In genomic region chr5:128695791-128696520, GRCh38 we compare ENCODE assay signal across 12 cellular contexts.
DNase-seq lines count a peak whose midpoint lies in the region; ATAC-seq and TF ChIP-seq lines count a peak whose summit lies in the region.
"Had no signal": no experiment of that assay in that cellular context is flagged by ENCODE, and none has a peak within 500 bp of the region (broad histone marks: within the 10 kb centered on the region; RNA-seq: fewer than 3 reads in every experiment).

No MANE protein-coding gene starts in this region.

- H3K4me2 ChIP-seq in DOHH2 (ENCODE audit: low read length) (no peak overlapping the region), IMR-90 (ENCODE audit: low read depth, low read length) (no peak overlapping the region), mammary epithelial cell (ENCODE audit: insufficient read depth, low read depth, low read length) (no peak overlapping the region), mesendoderm (ENCODE audit: low read length) (no peak overlapping the region)

- H2BK120ac ChIP-seq in IMR-90 (ENCODE audit: low read depth, low read length) (no peak overlapping the region), mesendoderm (ENCODE audit: low read depth, low read length) (no peak overlapping the region)

- no peak for TF ChIP-seq RAD21 in IMR-90 (IDR thresholded peaks at IDR 0.05; ENCODE audit: low read length)

- H2BK5ac ChIP-seq in IMR-90 (ENCODE audit: low read depth, low read length, poor library complexity, severe bottlenecking) = no peak overlapping the region
- no peak overlapping the region for H2BK5ac ChIP-seq in mesendoderm (ENCODE audit: low read length)

- WGBS in IMR-90 (ENCODE audit: extremely low coverage in 2 of 2, insufficient read length in 1 of 2), 2 experiments = no CpG with 5 or more reads among the region's 1 CpG
- WGBS in mammary epithelial cell (ENCODE audit: low coverage, missing lambda C conversion rate) = 85% methylated on average over 1 of the region's 1 CpG
- WGBS in mesendoderm (ENCODE audit: extremely low coverage, insufficient coverage, low lambda C conversion rate) = no CpG with 5 or more reads among the region's 1 CpG

- H2AK9ac ChIP-seq in IMR-90 (replicated peaks; ENCODE audit: low read depth, low read length, poor library complexity) = no peak overlapping the region

- H3K9me1 ChIP-seq in IMR-90 (ENCODE audit: insufficient read depth, low read length) = no peaks in the 10 kb centered on the region

- no peaks in the 10 kb centered on the region for H3K27me3 ChIP-seq in DOHH2 (ENCODE audit: control insufficient read depth, low read length)
- no peaks in the 10 kb centered on the region for H3K27me3 ChIP-seq in IMR-90 (ENCODE audit: control insufficient read depth, insufficient read depth, low read length)
- no peaks in the 10 kb centered on the region for H3K27me3 ChIP-seq in mammary epithelial cell (ENCODE audit: insufficient read depth, low read length)
- H3K27me3 ChIP-seq in mesendoderm (ENCODE audit: insufficient read depth, low read length, poor library complexity) = no peaks in the 10 kb centered on the region
- H3K27me3 ChIP-seq: left lung had no signal

- H3K9me3 ChIP-seq in DOHH2 (ENCODE audit: control insufficient read depth, insufficient read depth, low read length) = no peaks in the 10 kb centered on the region
- H3K9me3 ChIP-seq in IMR-90 (ENCODE audit: control insufficient read depth, insufficient read depth, low read length) = no peaks in the 10 kb centered on the region
- H3K9me3 ChIP-seq in mammary epithelial cell (replicated peaks; ENCODE audit: insufficient read depth, low read length) = no peaks in the 10 kb centered on the region
- H3K9me3 ChIP-seq: left lung had no signal

- H3F3A ChIP-seq in DOHH2 (ENCODE audit: control insufficient read depth, insufficient read depth) = no peaks in the 10 kb centered on the region

- H4K5ac ChIP-seq in IMR-90 (ENCODE audit: low read depth, low read length) (no peak overlapping the region), mesendoderm (ENCODE audit: low read length) (no peak overlapping the region)

- no peak overlapping the region for H3K4ac ChIP-seq in IMR-90 (ENCODE audit: low read depth, low read length)
- H3K4ac ChIP-seq in mesendoderm (ENCODE audit: low read depth, low read length) = no peak overlapping the region

- H3K9ac ChIP-seq in IMR-90 (ENCODE audit: low read depth, low read length) = no peak overlapping the region
- H3K9ac ChIP-seq in mammary epithelial cell (ENCODE audit: insufficient read depth, low read length) = no peak overlapping the region
- H3K9ac ChIP-seq in mesendoderm (ENCODE audit: low read length) = no peak overlapping the region

- in situ Hi-C loops in IMR-90 (cut with MboI; ENCODE audit: low sequenced_read_pairs) (no loop called here), mammary epithelial cell (cut with MboI; ENCODE audit: low sequenced_read_pairs in 2 of 2) (no loop called here)

- ATAC-seq in IMR-90 (ENCODE audit: low read depth) = no peak
- ATAC-seq in HG03135 (IDR thresholded peaks at IDR 0.05; ENCODE audit: unreplicated experiment) = no peak
- ATAC-seq in HG02759 (IDR thresholded peaks at IDR 0.05; ENCODE audit: unreplicated experiment) = no peak
- ATAC-seq in HG02642 (IDR thresholded peaks at IDR 0.05; ENCODE audit: poor library complexity, unreplicated experiment) = no peak
- ATAC-seq: left lung had no signal

- no peaks in the 10 kb centered on the region for H3K9me2 ChIP-seq in DOHH2 (replicated peaks; ENCODE audit: control insufficient read depth, low read length)

- no peak overlapping the region for H3K27ac ChIP-seq in DOHH2 (ENCODE audit: low read depth, low read length)
- H3K27ac ChIP-seq in IMR-90 (ENCODE audit: insufficient read depth, low read length) = no peak overlapping the region
- no peak overlapping the region for H3K27ac ChIP-seq in mammary epithelial cell (ENCODE audit: insufficient read depth, low read depth, low read length)
- H3K27ac ChIP-seq in mesendoderm (ENCODE audit: low read depth, low read length) = no peak overlapping the region
- H3K27ac ChIP-seq: left lung had no signal

- no peak overlapping the region for H2AFZ ChIP-seq in IMR-90 (replicated peaks; ENCODE audit: low read length, poor library complexity)
- H2AFZ ChIP-seq in mammary epithelial cell (ENCODE audit: low read depth, low read length) = no peak overlapping the region

- no peak overlapping the region for H3K23ac ChIP-seq in IMR-90 (ENCODE audit: low read depth, low read length)
- no peak overlapping the region for H3K23ac ChIP-seq in mesendoderm (ENCODE audit: low read length)

- H2AK5ac ChIP-seq in IMR-90 (ENCODE audit: low read depth, low read length) = no peak overlapping the region
- H2AK5ac ChIP-seq in mesendoderm (ENCODE audit: low read length) = no peak overlapping the region

- H3K4me1 ChIP-seq in DOHH2 (ENCODE audit: control insufficient read depth, low read length) (no peaks in the 10 kb centered on the region), IMR-90 (ENCODE audit: control insufficient read depth, insufficient read depth, low read length) (0 out of 2 replicates have a peak, but pooled peaks cover 2% of the 10 kb centered on the region), mammary epithelial cell (ENCODE audit: insufficient read depth, low read length) (no peaks in the 10 kb centered on the region), mesendoderm (ENCODE audit: control insufficient read depth, low read depth, low read length) (no peaks in the 10 kb centered on the region)
- H3K4me1 ChIP-seq: left lung had no signal

- H4K8ac ChIP-seq in IMR-90 (ENCODE audit: low read depth in 2 of 2, low read length in 2 of 2) (no peak overlapping the region), mesendoderm (ENCODE audit: low read depth, low read length) (no peak overlapping the region)

- BruUV-seq in IMR-90 (replicated peaks; lab: Mats Ljungman, UMichigan) = no TSS peak
- BruUV-seq in mammary epithelial cell (replicated peaks; lab: Mats Ljungman, UMichigan) = no TSS peak

- no peaks in the 10 kb centered on the region for H4K20me1 ChIP-seq in DOHH2 (ENCODE audit: control insufficient read depth, insufficient read depth, low read depth, low read length)
- no peaks in the 10 kb centered on the region for H4K20me1 ChIP-seq in IMR-90 (ENCODE audit: insufficient read depth, low read length)
- H4K20me1 ChIP-seq in mammary epithelial cell (ENCODE audit: insufficient read depth, low read length) = no peaks in the 10 kb centered on the region

- no peak overlapping the region for H3K14ac ChIP-seq in IMR-90 (replicated peaks; ENCODE audit: low read depth, low read length)

- H3K18ac ChIP-seq in IMR-90 (ENCODE audit: low read depth, low read length) (no peak overlapping the region), mesendoderm (ENCODE audit: low read length) (no peak overlapping the region)

- H2BK15ac ChIP-seq in IMR-90 (ENCODE audit: low read depth, low read length) (no peak overlapping the region), mesendoderm (replicated peaks; ENCODE audit: low read depth) (no peak overlapping the region)

- no peak overlapping the region for H3K56ac ChIP-seq in IMR-90 (ENCODE audit: extremely low read depth, insufficient read depth, low read length)
- H3K56ac ChIP-seq in mesendoderm (ENCODE audit: low read length) = no peak overlapping the region

- H3K36me3 ChIP-seq in DOHH2 (ENCODE audit: control insufficient read depth, low read length) (no peaks in the 10 kb centered on the region), IMR-90 (ENCODE audit: control insufficient read depth, insufficient read depth, low read length) (no peaks in the 10 kb centered on the region), mammary epithelial cell (ENCODE audit: insufficient read depth, low read length) (no peaks in the 10 kb centered on the region), mesendoderm (ENCODE audit: control insufficient read depth, insufficient read depth, low read length) (no peaks in the 10 kb centered on the region)
- H3K36me3 ChIP-seq: left lung had no signal

- no peak overlapping the region for H4K91ac ChIP-seq in IMR-90 (ENCODE audit: insufficient read depth, low read depth, low read length)

- TF ChIP-seq CTCF in DOHH2 (IDR thresholded peaks at IDR 0.05; ENCODE audit: low read depth, low read length, poor library complexity, severe bottlenecking) (peak; percentile 44), IMR-90 (conservative IDR thresholded peaks at IDR 0.05; ENCODE audit: low read depth, low read length) (peak; percentile 30), mammary epithelial cell (conservative IDR thresholded peaks at IDR 0.05 in 1 of 2, IDR thresholded peaks at IDR 0.05 in 1 of 2; ENCODE audit: extremely low read depth in 1 of 2, insufficient read depth in 1 of 2, low read depth in 1 of 2, low read length in 2 of 2) (peak; percentile 46 to 51)

- no peaks in the 10 kb centered on the region for H3K79me1 ChIP-seq in IMR-90 (ENCODE audit: low read depth in 1 of 2, low read length in 2 of 2)
- H3K79me1 ChIP-seq in mesendoderm (ENCODE audit: low read length) = no peaks in the 10 kb centered on the region

- DNase-seq in IMR-90 = peak; percentile 7
- DNase-seq in mammary epithelial cell = no peak
- DNase-seq in mesendoderm = peak; percentile 62
- no peak for DNase-seq in activated gamma-delta T cell treated with Interleukin-2 at 50 U/mL for 16 hours
- DNase-seq: KG1, left lung, NCI-H2227 treated with DMSO at 0.1 percent for 48 hours, SHP77 had no signal

- no peak overlapping the region for H2BK20ac ChIP-seq in IMR-90 (ENCODE audit: low read depth, low read length)

- TF ChIP-seq POLR2A in IMR-90 (IDR thresholded peaks at IDR 0.05; ENCODE audit: low read depth, low read length) = no peak

- CTCF ChIA-PET in IMR-90 (lab: Yijun Ruan, JAX) (no interaction called here), mammary epithelial cell (lab: Charles Lee; ENCODE audit: low non-redundant PET) (no interaction called here)

- dilution Hi-C loops in IMR-90 (cut with HindIII; ENCODE audit: low sequenced_read_pairs, unreplicated experiment) = no loop called here
- dilution Hi-C loops in mammary epithelial cell (cut with HindIII; ENCODE audit: low sequenced_read_pairs) = no loop called here

- POLR2A ChIA-PET in IMR-90 (lab: Charles Lee; ENCODE audit: unreplicated experiment) = no interaction called here

- intact Hi-C loops in IMR-90 (cut with micrococcal nuclease) (no loop called here), mammary epithelial cell (cut with micrococcal nuclease) (no loop called here)

- H3K79me2 ChIP-seq in DOHH2 (ENCODE audit: control insufficient read depth, low read length) (no peaks in the 10 kb centered on the region), mammary epithelial cell (ENCODE audit: insufficient read depth, low read length) (no peaks in the 10 kb centered on the region), mesendoderm (ENCODE audit: control insufficient read depth, insufficient read depth, low read length) (no peaks in the 10 kb centered on the region)

- H3K4me3 ChIP-seq in DOHH2 (ENCODE audit: low read length) (no peak overlapping the region), IMR-90 (ENCODE audit: insufficient read depth, low read depth, low read length) (no peak overlapping the region), mammary epithelial cell (replicated peaks in 1 of 3; ENCODE audit: insufficient read depth in 1 of 3, low read depth in 2 of 3, low read length in 3 of 3) (no peak overlapping the region), mesendoderm (ENCODE audit: low read length) (no peak overlapping the region)
- H3K4me3 ChIP-seq: left lung had no signal

TF ChIP-seq in IMR-90, 13 proteins besides CTCF, POLR2A, EP300 and RAD21 (continues in another document):
- no peak for TF ChIP-seq MAZ (IDR thresholded peaks at IDR 0.05; ENCODE audit: borderline replicate concordance, low read depth, low read length)
- TF ChIP-seq RFX5 (IDR thresholded peaks at IDR 0.05; ENCODE audit: low read depth, low read length) = no peak

Comparison
In these comparisons a context has a peak if more than half of its experiments do, and no peak if none do; other contexts are left out.
1. DNase-seq: peak in IMR-90 (single experiment) and mesendoderm (single experiment); none in mammary epithelial cell (single experiment) and activated gamma-delta T cell treated with Interleukin-2 at 50 U/mL for 16 hours (single experiment).
2. Peak in every context shown above with its lines, with median percentiles within 50 percentile points of each other: CTCF ChIP-seq.